Comparison of ENCODE assay signal across 8 cellular contexts in the genomic region with DNA sequence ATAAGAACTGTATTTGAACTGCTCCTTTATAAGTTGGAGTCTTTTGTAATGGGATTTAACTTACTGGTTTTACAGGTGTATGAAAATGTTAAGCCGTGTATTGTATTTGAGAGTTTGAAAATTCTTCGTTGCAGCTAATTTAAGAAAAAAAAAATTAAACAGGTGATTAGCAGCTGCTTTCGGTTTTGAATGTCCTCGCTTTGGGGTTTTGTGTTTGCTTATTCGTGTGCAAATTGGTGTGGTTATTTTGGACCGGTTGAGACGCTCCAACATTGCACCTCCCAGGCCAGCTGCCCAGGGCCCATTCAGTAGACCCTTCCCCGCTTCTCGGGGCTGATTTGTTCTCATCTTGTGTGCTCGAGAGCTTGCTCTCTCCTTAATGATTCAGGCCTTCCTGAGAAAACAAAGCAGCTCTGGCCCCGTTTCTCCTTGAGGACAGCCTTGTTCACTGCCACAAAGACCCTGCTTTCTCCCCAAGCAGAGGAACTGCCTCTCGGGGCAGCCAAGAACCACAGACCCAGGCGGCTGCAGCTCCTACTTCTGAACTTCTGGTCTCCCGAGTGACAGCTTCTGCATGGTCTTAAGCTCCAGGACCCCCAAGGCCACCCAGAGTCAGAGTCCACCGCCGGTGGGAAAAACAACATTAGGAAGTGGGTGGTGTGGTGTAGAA.
DNase-seq lines count a peak whose midpoint lies in the region; ATAC-seq, FAIRE-seq and TF ChIP-seq lines count a peak whose summit lies in the region.

No MANE protein-coding gene starts in this region.

- no peak overlapping the region for H2AFZ ChIP-seq in H1 (ENCODE audit: low read length)

- peak overlapping the region; percentile 77 for H3K27ac Mint-ChIP-seq in Caco-2 (ENCODE audit: unreplicated experiment)

- BruUV-seq in Caco-2 (replicated peaks; lab: Mats Ljungman, UMichigan), result no TSS peak

- H3K14ac ChIP-seq in H1 (ENCODE audit: insufficient read length), result no peak overlapping the region

- no peak overlapping the region for H2AK5ac ChIP-seq in H1 (ENCODE audit: low read depth, low read length)

- TF ChIP-seq EP300 in H1 (IDR thresholded peaks at IDR 0.05; ENCODE audit: borderline replicate concordance in 1 of 2, low read depth in 2 of 2, low read length in 2 of 2), result no peak

- intact Hi-C loops in Caco-2 (cut with micrococcal nuclease; ENCODE audit: unreplicated experiment), result no loop called here

- POLR2A ChIA-PET in Caco-2 (lab: Charles Lee), result no interaction called here
- POLR2A ChIA-PET in H1 (lab: Charles Lee; ENCODE audit: partially characterized antibody), result interaction anchor here (0.5 to 0.9 kb wide), 3 partner anchors 9 to 656 kb away, joined by 3 read pairs; no protein-coding TSS in a partner anchor

- peaks cover 49% of the 10 kb centered on the region for H3K4me1 Mint-ChIP-seq in Caco-2 (ENCODE audit: low read depth, unreplicated experiment)
- H3K4me1 Mint-ChIP-seq in activated T-cell treated with anti-CD3 and anti-CD28 coated beads, Interleukin-2, amount 50 U/mL, for 4 hours (ENCODE audit: low read depth), result peaks cover 59% of the 10 kb centered on the region

- H3K27me3 ChIP-seq in Caco-2 (replicated peaks; ENCODE audit: control insufficient read depth, insufficient read depth, low read length), result no peaks in the 10 kb centered on the region
- H3K27me3 ChIP-seq in HUES64 (ENCODE audit: insufficient read depth, low read length), result no peaks in the 10 kb centered on the region
- H3K27me3 ChIP-seq in H1 (replicated peaks in 1 of 4; ENCODE audit: control insufficient read depth in 3 of 4, extremely low read depth in 1 of 4, insufficient read depth in 3 of 4, low read length in 3 of 4), result no peaks in the 10 kb centered on the region

- H3K9me3 ChIP-seq in Caco-2, result no peaks in the 10 kb centered on the region
- no peaks in the 10 kb centered on the region for H3K9me3 ChIP-seq in HUES64 (ENCODE audit: insufficient read depth, low read depth, low read length)
- no peaks in the 10 kb centered on the region for H3K9me3 ChIP-seq in H1 (ENCODE audit: insufficient read depth in 2 of 2, low read depth in 1 of 2, low read length in 1 of 2)

- H2BK15ac ChIP-seq in H1 (ENCODE audit: low read length), result no peak overlapping the region

- H3K4me1 ChIP-seq in Caco-2 (peaks cover 31% of the 10 kb centered on the region), HUES64 (ENCODE audit: insufficient read depth, low read length) (peaks cover 14% of the 10 kb centered on the region), H1 (replicated peaks in 1 of 4; ENCODE audit: control insufficient read depth in 3 of 4, insufficient read depth in 4 of 4, low read length in 3 of 4) (peaks cover 2 to 10% (median 5%) of the 10 kb centered on the region in 4 experiments; a peak in 5 of 7 replicates)

- H3K4me3 ChIP-seq in Caco-2 (ENCODE audit: low read depth, low read length) (no peak overlapping the region), HUES64 (ENCODE audit: low read length) (no peak overlapping the region), H1 (ENCODE audit: extremely low read depth in 1 of 4, insufficient read depth in 2 of 4, low read depth in 3 of 4, low read length in 4 of 4) (no peak overlapping the region)

- no peak overlapping the region for H3K4ac ChIP-seq in H1 (replicated peaks; ENCODE audit: insufficient read length, low read depth, low read length)

- H3K9me3 Mint-ChIP-seq in Caco-2 (ENCODE audit: unreplicated experiment), result no peaks in the 10 kb centered on the region
- H3K9me3 Mint-ChIP-seq in activated T-cell treated with anti-CD3 and anti-CD28 coated beads, Interleukin-2, amount 50 U/mL, for 4 hours, result no peaks in the 10 kb centered on the region

- H2BK120ac ChIP-seq in H1 (replicated peaks; ENCODE audit: low read depth, low read length), result no peak overlapping the region

- H4K5ac ChIP-seq in H1 (ENCODE audit: insufficient read length, low read depth, low read length), result no peak overlapping the region

- no peaks in the 10 kb centered on the region; the same call in 1 of the 2 replicates for H3K23me2 ChIP-seq in H1 (ENCODE audit: low read depth, low read length)

- no peak overlapping the region for H3K56ac ChIP-seq in H1 (replicated peaks; ENCODE audit: insufficient read length, low read depth, low read length)

- WGBS in HUES64, result 53% methylated on average over 16 of the region's 16 CpGs
- WGBS in H1 (ENCODE audit: extremely low coverage in 1 of 2, insufficient coverage in 1 of 2, insufficient read length in 1 of 2, insufficient replicate concordance in 2 of 2, low coverage in 1 of 2, low lambda C conversion rate in 2 of 2, missing lambda C conversion rate in 1 of 2), 2 experiments, result 67% methylated on average over 15 of the region's 16 CpGs; no CpG with 5 or more reads in 1 of the 2 experiments

- H3K27ac ChIP-seq in HUES64 (ENCODE audit: low read depth, low read length), result peak overlapping the region; percentile 67
- peak overlapping the region; percentile 19; the same call in 1 of the 2 replicates for H3K27ac ChIP-seq in H1 (ENCODE audit: low read depth, low read length)

- H3K9ac ChIP-seq in HUES64 (ENCODE audit: low read depth, low read length) (peak overlapping the region; percentile 35; the same call in 1 of the 2 replicates), H1 (replicated peaks in 1 of 4; ENCODE audit: extremely low read depth in 1 of 4, low read depth in 3 of 4, low read length in 3 of 4) (no peak overlapping the region)

- H3K23ac ChIP-seq in H1 (ENCODE audit: insufficient read length), result no peak overlapping the region

- peak; percentile 48 for ATAC-seq in GM19397 (IDR thresholded peaks at IDR 0.05; ENCODE audit: unreplicated experiment)
- no peak for ATAC-seq in activated T-cell treated with anti-CD3 and anti-CD28 coated beads, Interleukin-2, amount 50 U/mL, for 4 hours

- H4K8ac ChIP-seq in H1 (ENCODE audit: extremely low read depth, insufficient read depth, low read length), result no peak overlapping the region

- 0 out of 2 replicates have a peak overlapping the region, but pooled peaks have one; percentile 51 for H3K18ac ChIP-seq in H1 (ENCODE audit: extremely low read depth, low read length)

- DNase-seq in Caco-2 (no peak), H1 (ENCODE audit: low read depth in 1 of 2, low spot score in 2 of 2) (no peak), retina (peak; percentile 86), NCI-H446 treated with DMSO at 0.1 percent for 48 hours (lab: John Stamatoyannopoulos, UW) (no peak)
- no peak for DNase-seq in activated CD4-positive, alpha-beta T cell treated with anti-CD3 and anti-CD28 coated beads, Interleukin-2, amount 50 U/mL, for 48 hours
- no peak for DNase-seq in activated T-cell treated with anti-CD3 and anti-CD28 coated beads, Interleukin-2, amount 50 U/mL, for 4 hours

- 0 out of 2 replicates have a peak overlapping the region, but pooled peaks have one; percentile 6 for H2BK12ac ChIP-seq in H1 (ENCODE audit: low read depth, low read length)

- CTCF ChIA-PET in Caco-2 (lab: Charles Lee) (interaction anchor here (0.8 to 1.9 kb wide), 4 partner anchors 10 to 113 kb away, joined by 3 to 11 read pairs (median 3); no protein-coding TSS in a partner anchor), H1 (lab: Charles Lee; ENCODE audit: partially characterized antibody) (interaction anchor here (0.8 to 1.7 kb wide), 6 partner anchors 15 to 114 kb away, joined by 3 to 10 read pairs (median 4); no protein-coding TSS in a partner anchor)

- FAIRE-seq in H1 (lab: Jason Lieb, UNC), result no peak

- no peak overlapping the region; a peak in 1 of 4 replicates for H3K4me2 ChIP-seq in H1 (ENCODE audit: insufficient read depth in 1 of 2, low read depth in 2 of 2, low read length in 2 of 2)

- TF ChIP-seq POLR2A in H1 (IDR thresholded peaks at IDR 0.05; ENCODE audit: control extremely low read depth in 1 of 2, low read depth in 2 of 2, low read length in 2 of 2), result no peak

- no peak overlapping the region for H4K91ac ChIP-seq in H1 (replicated peaks; ENCODE audit: insufficient read length, low read length)

- no peak overlapping the region for H2BK20ac ChIP-seq in H1 (ENCODE audit: low read length)

- H3K36me3 ChIP-seq in Caco-2 (ENCODE audit: control insufficient read depth, insufficient read depth, low read length) (peaks cover 3% of the 10 kb centered on the region; the same call in 1 of the 2 replicates), HUES64 (ENCODE audit: insufficient read depth, low read length) (no peaks in the 10 kb centered on the region; the same call in 1 of the 2 replicates), H1 (ENCODE audit: control insufficient read depth in 2 of 4, insufficient read depth in 4 of 4, low read length in 3 of 4) (no peaks in the 10 kb centered on the region)

- H3K36me3 Mint-ChIP-seq in Caco-2 (ENCODE audit: insufficient read depth, unreplicated experiment), result peaks cover 56% of the 10 kb centered on the region
- H3K36me3 Mint-ChIP-seq in activated T-cell treated with anti-CD3 and anti-CD28 coated beads, Interleukin-2, amount 50 U/mL, for 4 hours (ENCODE audit: insufficient read depth), result peaks cover 15% of the 10 kb centered on the region

- no peaks in the 10 kb centered on the region for H3K27me3 Mint-ChIP-seq in Caco-2 (ENCODE audit: insufficient read depth, unreplicated experiment)
- no peaks in the 10 kb centered on the region for H3K27me3 Mint-ChIP-seq in activated T-cell treated with anti-CD3 and anti-CD28 coated beads, Interleukin-2, amount 50 U/mL, for 4 hours (ENCODE audit: low read depth)

- TF ChIP-seq CTCF in Caco-2 (IDR thresholded peaks at IDR 0.05; ENCODE audit: insufficient read depth in 1 of 2, low read depth in 1 of 2, low read length in 1 of 2, severe bottlenecking in 1 of 2, unreplicated experiment in 1 of 2) (no peak), H1 (IDR thresholded peaks at IDR 0.05; ENCODE audit: control extremely low read depth in 1 of 3, insufficient read depth in 1 of 3, low read depth in 1 of 3, low read length in 3 of 3) (no peak)

- peaks cover 0 to 5% of the 10 kb centered on the region in 2 experiments for H4K20me1 ChIP-seq in H1 (replicated peaks in 1 of 2; ENCODE audit: control insufficient read depth in 1 of 2, insufficient read depth in 2 of 2, low read length in 2 of 2)

- H3K79me2 ChIP-seq in H1 (ENCODE audit: control insufficient read depth in 1 of 2, insufficient read depth in 2 of 2, low read length in 2 of 2), result peaks cover 3 to 78% of the 10 kb centered on the region in 2 experiments; a peak in 3 of 4 replicates

- H3K79me1 ChIP-seq in H1 (ENCODE audit: low read depth, low read length), result peaks cover 14% of the 10 kb centered on the region

- H2BK5ac ChIP-seq in H1 (ENCODE audit: low read depth, low read length), result no peak overlapping the region

- TF ChIP-seq RAD21 in H1 (IDR thresholded peaks at IDR 0.05 in 1 of 2, conservative IDR thresholded peaks at IDR 0.05 in 1 of 2; ENCODE audit: low read depth in 2 of 2, low read length in 2 of 2), result no peak

- peak overlapping the region; percentile 20 for H3K4me3 Mint-ChIP-seq in Caco-2 (ENCODE audit: unreplicated experiment)
- no peak overlapping the region for H3K4me3 Mint-ChIP-seq in activated T-cell treated with anti-CD3 and anti-CD28 coated beads, Interleukin-2, amount 50 U/mL, for 4 hours

TF ChIP-seq in H1, 55 proteins besides CTCF, POLR2A, EP300 and RAD21 (continues in another document):
- TF ChIP-seq POLR2AphosphoS5 (IDR thresholded peaks at IDR 0.05; ENCODE audit: low read depth, low read length), result no peak
- TF ChIP-seq RFX5 (IDR thresholded peaks at IDR 0.05; ENCODE audit: borderline replicate concordance, low read depth, low read length), result no peak
- no peak for TF ChIP-seq NANOG (IDR thresholded peaks at IDR 0.05; ENCODE audit: insufficient read depth, low read depth, low read length, poor library complexity, severe bottlenecking)
- no peak for TF ChIP-seq CBX5 (IDR thresholded peaks at IDR 0.05; ENCODE audit: low read depth, low read length)
